8 cellular contexts compared by ENCODE assay signal in the genomic region with DNA sequence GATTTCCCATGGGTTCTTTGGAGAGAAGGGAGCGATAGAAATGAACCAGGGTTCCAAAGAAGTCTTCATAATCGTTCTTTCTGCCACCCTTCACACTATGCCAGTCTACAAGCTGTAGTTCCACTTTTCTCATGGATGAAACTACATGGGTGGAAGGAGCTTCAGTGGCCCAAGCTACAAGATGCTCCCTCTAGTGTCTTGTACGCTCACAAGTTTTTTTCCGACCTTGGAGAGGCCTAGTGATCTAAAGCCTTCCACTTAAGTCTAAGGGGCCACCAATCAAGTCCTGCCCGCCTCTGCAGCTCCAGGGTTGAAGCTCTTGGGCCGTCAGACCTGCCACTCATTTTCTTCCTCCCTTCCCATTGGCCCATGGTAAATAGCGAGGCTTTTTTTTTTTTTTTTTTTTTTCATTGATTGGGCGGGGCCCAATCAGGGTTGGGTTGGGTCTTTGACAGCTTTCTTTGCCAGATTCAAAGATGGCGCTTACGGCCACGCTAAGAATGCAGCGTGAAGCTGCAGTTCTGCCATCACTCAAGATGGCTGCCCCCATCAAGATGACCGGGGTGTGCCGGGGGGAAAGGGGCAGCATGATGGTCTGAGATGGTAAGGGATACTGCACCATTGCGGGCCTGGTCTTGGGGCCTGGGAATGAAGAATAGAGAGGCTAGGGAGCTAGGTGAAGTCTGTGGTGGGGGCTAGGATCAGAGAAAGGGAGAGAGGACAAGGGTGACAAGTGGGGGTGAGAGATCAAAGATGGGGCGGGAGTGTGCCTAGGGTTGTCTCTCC. TPM values are rescaled to one million over a fixed set of nuclear protein-coding genes. Genes with fewer than 3 reads are reported as not detected.
DNase-seq lines count a peak whose midpoint lies in the region; ATAC-seq and TF ChIP-seq lines count a peak whose summit lies in the region.

A gene (plus strand): TSS at position 527 of the 786 bp plus-strand sequence. CDS start 430 bp downstream, outside the sequence.

- peak within 1 kb of the TSS; percentile 88 for H3K27ac ChIP-seq in C4-2B

- H3K4me1 Mint-ChIP-seq in activated CD4-positive, alpha-beta T cell treated with anti-CD3 and anti-CD28 coated beads, Interleukin-2, amount 10 ng/mL, durations not matched to agents 24 days and 14 days = peaks cover 31% of the 10 kb centered on the region

- intact Hi-C loops in activated CD4-positive, alpha-beta T cell treated with anti-CD3 and anti-CD28 coated beads, Interleukin-2, amount 10 ng/mL, durations not matched to agents 24 days and 14 days (cut with micrococcal nuclease) = loop anchor here (1.0 to 2.0 kb wide), 4 partner anchors 15 to 89 kb away; a partner anchor contains a TSS

- ATAC-seq in GM19324 (IDR thresholded peaks at IDR 0.05; ENCODE audit: low FRiP score, unreplicated experiment) (peak; percentile 91), HG03469 (IDR thresholded peaks at IDR 0.05; ENCODE audit: unreplicated experiment) (peak; percentile 75)

- no peaks in the 10 kb centered on the region for H3K27me3 Mint-ChIP-seq in activated CD4-positive, alpha-beta T cell treated with anti-CD3 and anti-CD28 coated beads, Interleukin-2, amount 10 ng/mL, durations not matched to agents 24 days and 14 days

- peak; percentile 83 for TF ChIP-seq CTCF in C4-2B (conservative IDR thresholded peaks at IDR 0.05)

- peaks cover 18% of the 10 kb centered on the region for H3K36me3 Mint-ChIP-seq in activated CD4-positive, alpha-beta T cell treated with anti-CD3 and anti-CD28 coated beads, Interleukin-2, amount 10 ng/mL, durations not matched to agents 24 days and 14 days (ENCODE audit: low read depth)

- H3K27ac Mint-ChIP-seq in activated CD4-positive, alpha-beta T cell treated with anti-CD3 and anti-CD28 coated beads, Interleukin-2, amount 10 ng/mL, durations not matched to agents 24 days and 14 days = peak within 1 kb of the TSS; percentile 99

- H3K9me3 Mint-ChIP-seq in activated CD4-positive, alpha-beta T cell treated with anti-CD3 and anti-CD28 coated beads, Interleukin-2, amount 10 ng/mL, durations not matched to agents 24 days and 14 days = no peaks in the 10 kb centered on the region

- H3K4me3 Mint-ChIP-seq in activated CD4-positive, alpha-beta T cell treated with anti-CD3 and anti-CD28 coated beads, Interleukin-2, amount 10 ng/mL, durations not matched to agents 24 days and 14 days = peak within 1 kb of the TSS; percentile 99

- peak; percentile 100 for DNase-seq in NCI-H526 (lab: John Stamatoyannopoulos, UW)
- peak; percentile 97 for DNase-seq in activated CD4-positive, alpha-beta T cell treated with anti-CD3 and anti-CD28 coated beads, Interleukin-2, amount 10 ng/mL, durations not matched to agents 24 days and 14 days
- peak; percentile 99 for DNase-seq in dedifferentiated amniotic fluid mesenchymal stem cell (ENCODE audit: extremely low spot score)
- DNase-seq in left kidney (ENCODE audit: low read depth, low spot score) = peak; percentile 99
- DNase-seq in stimulated activated CD4-positive, alpha-beta T cell treated with anti-CD3 and anti-CD28 coated beads, Interleukin-2, amount 100 ng/mL, for 24 hours = peak; percentile 86 to 87

RNA-seq across cellular contexts. Expression of the gene that starts here (rescaled TPM):
- 25.6 and 28.4 TPM in 2 replicates for total RNA-seq in activated CD4-positive, alpha-beta T cell treated with anti-CD3 and anti-CD28 coated beads, Interleukin-2, amount 10 ng/mL, durations not matched to agents 24 days and 14 days

Comparison
In these comparisons a context has a peak if more than half of its experiments do, and no peak if none do; other contexts are left out.
1. Peak in every context shown above with its lines: DNase-seq, ATAC-seq and H3K27ac ChIP-seq.